ENCODE assay signal across 8 cellular contexts in the genomic region with DNA sequence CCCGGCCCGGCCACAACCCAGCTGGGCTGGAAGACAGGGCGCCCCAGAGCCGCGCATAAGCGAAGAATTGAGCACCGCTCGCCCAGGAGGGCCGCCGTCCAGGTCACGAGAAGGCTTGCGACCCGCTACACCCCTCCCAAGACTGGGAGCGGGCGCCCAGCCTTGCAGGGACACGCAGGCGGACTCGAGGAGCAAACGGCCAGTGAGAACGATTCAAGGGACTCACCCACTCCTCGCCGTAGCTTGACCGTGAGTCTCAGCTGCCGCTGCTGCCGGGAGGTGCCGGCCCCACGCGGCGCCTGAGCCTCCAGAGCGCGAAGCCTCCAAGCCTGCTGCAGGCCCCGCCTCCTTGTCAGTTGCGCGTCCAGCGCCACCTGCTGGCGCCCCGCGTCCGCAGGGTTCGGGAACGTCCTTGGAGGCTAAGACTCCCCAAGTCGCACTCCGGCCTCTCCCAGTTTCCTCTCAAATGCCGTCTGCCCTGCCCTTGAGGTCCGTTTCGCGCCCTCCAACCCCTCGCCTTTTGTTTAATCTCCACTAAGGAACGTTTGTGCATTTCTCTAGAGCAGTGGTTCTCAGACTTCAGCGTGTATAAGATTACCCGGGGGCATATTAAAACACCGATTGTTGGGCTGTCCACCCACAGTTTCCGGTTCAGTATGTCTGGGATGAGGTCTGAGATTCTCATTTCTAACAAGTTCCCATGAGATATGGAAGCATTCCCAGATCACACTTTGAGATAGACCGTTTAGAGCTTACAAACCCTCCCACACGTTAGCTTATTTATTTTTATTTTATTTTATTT. TPM values are rescaled to one million over a fixed set of nuclear protein-coding genes. Genes with fewer than 3 reads are reported as not detected.
DNase-seq lines count a peak whose midpoint lies in the region; TF ChIP-seq lines count a peak whose summit lies in the region.
"Not testable (repeated sequence)": the region's sequence is repeated elsewhere in the genome, so short reads cannot be mapped to it uniquely, and the experiment has no call there.

A gene (minus strand): TSS at position 301 of the 802 bp plus-strand sequence. CDS start 5,333 bp downstream, outside the sequence.

- DNase-seq in Daoy (ENCODE audit: low read depth) (peak; percentile 98), GM23248 (peak; percentile 92), SK-MEL-5 (ENCODE audit: low read depth, low spot score) (peak; percentile 96), globus pallidus (ENCODE audit: low spot score) (peak; percentile 86)
- DNase-seq in Jurkat, Clone E6-1 (ENCODE audit: low read depth, low spot score): peak; percentile 63
- DNase-seq in activated naive CD4-positive, alpha-beta T cell treated with anti-CD3 and anti-CD28 coated beads, Interleukin-2, amount 50 U/mL, for 16 hours: peak; percentile 88
- peak; percentile 55 to 87 (median 72) for DNase-seq in stimulated activated naive CD4-positive, alpha-beta T cell (lab: John Stamatoyannopoulos, UW)

- not testable (repeated sequence) for H3K79me2 ChIP-seq in GM23248 (ENCODE audit: insufficient read depth)

- not testable (repeated sequence) for H4K20me1 ChIP-seq in GM23248 (ENCODE audit: insufficient read depth)

- H3K9me3 ChIP-seq in GM23248 (ENCODE audit: low read depth); neutrophil: not testable (repeated sequence)

- peaks cover 30% of the 10 kb centered on the region for H3K4me1 ChIP-seq in GM23248 (ENCODE audit: insufficient read depth)
- not testable (repeated sequence) for H3K4me1 ChIP-seq in neutrophil (ENCODE audit: control insufficient read depth in 1 of 2, insufficient read depth in 1 of 2, low read depth in 1 of 2, low read length in 1 of 2)

- peak within 1 kb of the TSS; percentile 81 for H2AFZ ChIP-seq in GM23248

- peaks cover 10% of the 10 kb centered on the region for H3F3A ChIP-seq in GM23248 (ENCODE audit: insufficient read depth)

- not testable (repeated sequence) for H3K27me3 ChIP-seq in GM23248 (replicated peaks; ENCODE audit: insufficient read depth)
- H3K27me3 ChIP-seq in neutrophil: peaks cover 47% of the 10 kb centered on the region

- not testable (repeated sequence) for H3K36me3 ChIP-seq in GM23248 (ENCODE audit: low read depth); neutrophil

- TF ChIP-seq CTCF in neutrophil (IDR thresholded peaks at IDR 0.05): peak; percentile 39

- not testable (repeated sequence) for H3K9me2 ChIP-seq in GM23248 (ENCODE audit: insufficient read depth)

- 13 to 16% methylated on average over 36 to 53 of the region's 55 CpGs for WGBS in GM23248 (ENCODE audit: low coverage in 1 of 2, low lambda C conversion rate in 2 of 2, missing lambda C conversion rate in 2 of 2), 2 experiments

- in situ Hi-C loops in GM23248 (cut with MboI); SK-MEL-5 (cut with HindIII; ENCODE audit: low pct_unique_long_range_greater_than_20kb, low sequenced_read_pairs): not testable (repeated sequence)

- peak within 1 kb of the TSS; percentile 65 for H3K9ac ChIP-seq in GM23248

- 0 out of 2 replicates have a peak within 1 kb of the TSS, but pooled peaks have one; percentile 46 for H3K27ac ChIP-seq in GM23248
- not testable (repeated sequence) for H3K27ac ChIP-seq in neutrophil

- peak within 1 kb of the TSS; percentile 68 for H3K4me2 ChIP-seq in GM23248 (ENCODE audit: unreplicated experiment)

- H3K4me3 ChIP-seq in GM23248: peak within 1 kb of the TSS; percentile 74
- H3K4me3 ChIP-seq in Jurkat, Clone E6-1 (ENCODE audit: low read length); neutrophil (ENCODE audit: low read depth in 1 of 2, low read length in 1 of 2): not testable (repeated sequence)

RNA-seq across cellular contexts. Expression of the gene that starts here (rescaled TPM):
- total RNA-seq in Daoy (2014; rRNA removed; shearing (Covaris generic)): 20.2 and 31.4 TPM in 2 replicates
- total RNA-seq in GM23248 (2014; rRNA removed; shearing (Covaris generic)): 31.6 and 45.1 TPM in 2 replicates
- polyA plus RNA-seq in GM23248 (2016; fragmentation: Nextera tagmentation; extraction: Ambion mirVana): 24.9 and 27.7 TPM in 2 replicates
- polyA plus RNA-seq in Jurkat, Clone E6-1 (2012; ENCODE audit: insufficient read depth, insufficient read length): 5.4 TPM
- 61.7 and 64.1 TPM in 2 replicates for total RNA-seq in SK-MEL-5 (2014; rRNA removed; shearing (Covaris generic))
- 51.8 and 58.5 TPM in 2 replicates for polyA plus RNA-seq in SK-MEL-5 (2015; cell fraction: cytosol; rRNA removed)
- polyA plus RNA-seq in SK-MEL-5 (2015; cell fraction: nucleus; rRNA removed): 30.2 and 46.1 TPM in 2 replicates
